21 cellular contexts compared by ENCODE assay signal in genomic region chr2:10312437-10312957, GRCh38. TPM values are rescaled to one million over a fixed set of nuclear protein-coding genes. Genes with fewer than 3 reads are reported as not detected.
DNase-seq lines count a peak whose midpoint lies in the region; ATAC-seq, FAIRE-seq and TF ChIP-seq lines count a peak whose summit lies in the region.
"Had no signal": no experiment of that assay in that cellular context is flagged by ENCODE, and none has a peak within 500 bp of the region (broad histone marks: within the 10 kb centered on the region; RNA-seq: fewer than 3 reads in every experiment).

No MANE protein-coding gene starts in this region.

- peaks cover 13% of the 10 kb centered on the region; the same call in 1 of the 2 replicates for H3K23me2 ChIP-seq in H1 (ENCODE audit: low read depth, low read length)

- H2AFZ ChIP-seq in IMR-90 (replicated peaks; ENCODE audit: low read length, poor library complexity): no peak overlapping the region
- H2AFZ ChIP-seq in H1 (ENCODE audit: low read length): no peak overlapping the region
- H2AFZ ChIP-seq: GM23248 had no signal

- H3K9me1 ChIP-seq in IMR-90 (ENCODE audit: insufficient read depth, low read length): peaks cover 8% of the 10 kb centered on the region

- H3K79me2 ChIP-seq in H1 (ENCODE audit: control insufficient read depth in 1 of 2, insufficient read depth in 2 of 2, low read length in 2 of 2): no peaks in the 10 kb centered on the region; a peak in 1 of 4 replicates

- no peak overlapping the region for H3K4me3 Mint-ChIP-seq in stimulated activated naive CD8-positive, alpha-beta T cell treated with anti-CD3 and anti-CD28 coated beads, Interleukin-15, amount 100 ng/mL, for 72 hours
- H3K4me3 Mint-ChIP-seq: B cell; CD4-positive, alpha-beta memory T cell; H9; HFFc6 had no signal

- 96% methylated on average over 4 of the region's 5 CpGs; no CpG with 5 or more reads in 1 of the 2 experiments for WGBS in IMR-90 (ENCODE audit: extremely low coverage in 2 of 2, insufficient read length in 1 of 2), 2 experiments
- WGBS in H1 (ENCODE audit: extremely low coverage in 1 of 2, insufficient coverage in 1 of 2, insufficient read length in 1 of 2, insufficient replicate concordance in 2 of 2, low coverage in 1 of 2, low lambda C conversion rate in 2 of 2, missing lambda C conversion rate in 1 of 2), 2 experiments: 90% methylated on average over 5 of the region's 5 CpGs; no CpG with 5 or more reads in 1 of the 2 experiments

- TF ChIP-seq POLR2A in IMR-90 (IDR thresholded peaks at IDR 0.05; ENCODE audit: low read depth, low read length): no peak
- no peak for TF ChIP-seq POLR2A in H1 (IDR thresholded peaks at IDR 0.05; ENCODE audit: control extremely low read depth in 1 of 2, low read depth in 2 of 2, low read length in 2 of 2)

- no peak for TF ChIP-seq RAD21 in IMR-90 (IDR thresholded peaks at IDR 0.05; ENCODE audit: low read length)
- no peak for TF ChIP-seq RAD21 in H1 (IDR thresholded peaks at IDR 0.05 in 1 of 2, conservative IDR thresholded peaks at IDR 0.05 in 1 of 2; ENCODE audit: low read depth in 2 of 2, low read length in 2 of 2)

- H2BK15ac ChIP-seq in IMR-90 (ENCODE audit: low read depth, low read length) (no peak overlapping the region), H1 (ENCODE audit: low read length) (no peak overlapping the region)

- dilution Hi-C loops in IMR-90 (cut with HindIII; ENCODE audit: low sequenced_read_pairs, unreplicated experiment): no loop called here

- TF ChIP-seq EP300 in H1 (IDR thresholded peaks at IDR 0.05; ENCODE audit: borderline replicate concordance in 1 of 2, low read depth in 2 of 2, low read length in 2 of 2): no peak

- intact Hi-C loops in IMR-90 (cut with micrococcal nuclease): loop anchor here (1.0 kb wide), 1 partner anchor 43 kb away; no protein-coding TSS in a partner anchor

- H3K4me1 ChIP-seq in IMR-90 (ENCODE audit: control insufficient read depth, insufficient read depth, low read length) (no peaks in the 10 kb centered on the region; the same call in 1 of the 2 replicates), H1 (replicated peaks in 1 of 4; ENCODE audit: control insufficient read depth in 3 of 4, insufficient read depth in 4 of 4, low read length in 3 of 4) (peaks cover 0 to 2% (median 0%) of the 10 kb centered on the region in 4 experiments; a peak in 1 of 7 replicates)

- H4K8ac ChIP-seq in IMR-90 (ENCODE audit: low read depth in 2 of 2, low read length in 2 of 2) (no peak overlapping the region), H1 (ENCODE audit: extremely low read depth, insufficient read depth, low read length) (no peak overlapping the region)

- DNase-seq in stimulated activated naive CD8-positive, alpha-beta T cell treated with anti-CD3 and anti-CD28 coated beads, Interleukin-15, amount 100 ng/mL, for 72 hours: no peak
- DNase-seq in stimulated activated naive CD8-positive, alpha-beta T cell treated with anti-CD3 and anti-CD28 coated beads, Interleukin-15, Interleukin-2, amounts not matched to agents 100 U/mL and 50 U/mL, for 24 hours: no peak
- DNase-seq in IMR-90 (no peak), H1 (ENCODE audit: low read depth in 1 of 2, low spot score in 2 of 2) (no peak), SW 1271 (lab: John Stamatoyannopoulos, UW) (no peak), NCI-H345 (lab: John Stamatoyannopoulos, UW) (no peak), C1 segment of cervical spinal cord (lab: John Stamatoyannopoulos, UW) (no peak)
- DNase-seq in activated CD4-positive, CD25-positive, alpha-beta regulatory T cell treated with anti-CD3 and anti-CD28 coated beads, Interleukin-2, amount 50 U/mL, for 72 hours: no peak
- DNase-seq: ACHN; CD4-positive, alpha-beta memory T cell; COR-L47; DMS153; DND-41; GDM1; GM23248; H9; HFFc6; KG1 had no signal

- H2AK5ac ChIP-seq in IMR-90 (ENCODE audit: low read depth, low read length) (peak overlapping the region; percentile 45; the same call in 1 of the 2 replicates), H1 (ENCODE audit: low read depth, low read length) (peak overlapping the region; percentile 94; the same call in 1 of the 2 replicates)

- no peak overlapping the region for H2BK120ac ChIP-seq in IMR-90 (ENCODE audit: low read depth, low read length)
- no peak overlapping the region for H2BK120ac ChIP-seq in H1 (replicated peaks; ENCODE audit: low read depth, low read length)

- H3K9me3 ChIP-seq in IMR-90 (ENCODE audit: control insufficient read depth, insufficient read depth, low read length): no peaks in the 10 kb centered on the region
- H3K9me3 ChIP-seq in H1 (ENCODE audit: insufficient read depth in 2 of 2, low read depth in 1 of 2, low read length in 1 of 2): no peaks in the 10 kb centered on the region

- H4K20me1 ChIP-seq in IMR-90 (ENCODE audit: insufficient read depth, low read length): peaks cover 30% of the 10 kb centered on the region
- peaks cover 0 to 11% of the 10 kb centered on the region in 2 experiments for H4K20me1 ChIP-seq in H1 (replicated peaks in 1 of 2; ENCODE audit: control insufficient read depth in 1 of 2, insufficient read depth in 2 of 2, low read length in 2 of 2)

- in situ Hi-C loops in IMR-90 (cut with MboI; ENCODE audit: low sequenced_read_pairs): no loop called here

- H4K91ac ChIP-seq in IMR-90 (ENCODE audit: insufficient read depth, low read depth, low read length): no peak overlapping the region
- H4K91ac ChIP-seq in H1 (replicated peaks; ENCODE audit: insufficient read length, low read length): no peak overlapping the region

- H4K5ac ChIP-seq in IMR-90 (ENCODE audit: low read depth, low read length) (no peak overlapping the region), H1 (ENCODE audit: insufficient read length, low read depth, low read length) (no peak overlapping the region)

- BruUV-seq in IMR-90 (replicated peaks; lab: Mats Ljungman, UMichigan): no TSS peak

- H3K9me3 Mint-ChIP-seq in stimulated activated naive CD8-positive, alpha-beta T cell treated with anti-CD3 and anti-CD28 coated beads, Interleukin-15, amount 100 ng/mL, for 72 hours: no peaks in the 10 kb centered on the region
- H3K9me3 Mint-ChIP-seq: CD4-positive, alpha-beta memory T cell; H9; HFFc6 had no signal

- H3K18ac ChIP-seq in IMR-90 (ENCODE audit: low read depth, low read length) (no peak overlapping the region), H1 (ENCODE audit: extremely low read depth, low read length) (no peak overlapping the region)

- H3K27ac ChIP-seq in IMR-90 (ENCODE audit: insufficient read depth, low read length) (no peak overlapping the region), H1 (ENCODE audit: low read depth, low read length) (no peak overlapping the region)
- H3K27ac ChIP-seq: C4-2B, GM23248 had no signal

- H3K9ac ChIP-seq in IMR-90 (ENCODE audit: low read depth, low read length) (no peak overlapping the region), H1 (replicated peaks in 1 of 4; ENCODE audit: extremely low read depth in 1 of 4, low read depth in 3 of 4, low read length in 3 of 4) (no peak overlapping the region)
- H3K9ac ChIP-seq: GM23248 had no signal

- H3K4me3 ChIP-seq in IMR-90 (ENCODE audit: insufficient read depth, low read depth, low read length): no peak overlapping the region
- no peak overlapping the region for H3K4me3 ChIP-seq in H1 (ENCODE audit: extremely low read depth in 1 of 4, insufficient read depth in 2 of 4, low read depth in 3 of 4, low read length in 4 of 4)
- H3K4me3 ChIP-seq: GM23248 had no signal

- H3K23ac ChIP-seq in IMR-90 (ENCODE audit: low read depth, low read length) (no peak overlapping the region), H1 (ENCODE audit: insufficient read length) (no peak overlapping the region)

- H3K4ac ChIP-seq in IMR-90 (ENCODE audit: low read depth, low read length) (no peak overlapping the region), H1 (replicated peaks; ENCODE audit: insufficient read length, low read depth, low read length) (no peak overlapping the region)

- POLR2A ChIA-PET in IMR-90 (lab: Charles Lee; ENCODE audit: unreplicated experiment) (no interaction called here), H1 (lab: Charles Lee; ENCODE audit: partially characterized antibody) (no interaction called here)

- FAIRE-seq in H1 (lab: Jason Lieb, UNC): no peak
- FAIRE-seq: D721Med had no signal

- H3K79me1 ChIP-seq in IMR-90 (ENCODE audit: low read depth in 1 of 2, low read length in 2 of 2): peaks cover 32 to 61% of the 10 kb centered on the region in 2 experiments
- no peaks in the 10 kb centered on the region for H3K79me1 ChIP-seq in H1 (ENCODE audit: low read depth, low read length)

- no peak overlapping the region for H2AK9ac ChIP-seq in IMR-90 (replicated peaks; ENCODE audit: low read depth, low read length, poor library complexity)

- H3K56ac ChIP-seq in IMR-90 (ENCODE audit: extremely low read depth, insufficient read depth, low read length) (no peak overlapping the region), H1 (replicated peaks; ENCODE audit: insufficient read length, low read depth, low read length) (peak overlapping the region; percentile 73)

- no peaks in the 10 kb centered on the region for H3K27me3 Mint-ChIP-seq in stimulated activated naive CD8-positive, alpha-beta T cell treated with anti-CD3 and anti-CD28 coated beads, Interleukin-15, amount 100 ng/mL, for 72 hours
- H3K27me3 Mint-ChIP-seq: B cell; CD4-positive, alpha-beta memory T cell had no signal

- H3K36me3 ChIP-seq in IMR-90 (ENCODE audit: control insufficient read depth, insufficient read depth, low read length): peaks cover 2% of the 10 kb centered on the region; the same call in 1 of the 2 replicates
- H3K36me3 ChIP-seq in H1 (ENCODE audit: control insufficient read depth in 2 of 4, insufficient read depth in 4 of 4, low read length in 3 of 4): no peaks in the 10 kb centered on the region; a peak in 1 of 8 replicates

- ATAC-seq in stimulated activated naive CD8-positive, alpha-beta T cell treated with anti-CD3 and anti-CD28 coated beads, Interleukin-15, amount 100 ng/mL, for 72 hours: peak; percentile 34
- ATAC-seq in stimulated activated naive CD8-positive, alpha-beta T cell treated with anti-CD3 and anti-CD28 coated beads, Interleukin-15, Interleukin-2, amounts not matched to agents 100 U/mL and 50 U/mL, for 24 hours: no peak
- no peak for ATAC-seq in IMR-90 (ENCODE audit: low read depth)

- no peak for TF ChIP-seq CTCF in IMR-90 (conservative IDR thresholded peaks at IDR 0.05; ENCODE audit: low read depth, low read length)
- TF ChIP-seq CTCF in H1 (IDR thresholded peaks at IDR 0.05; ENCODE audit: control extremely low read depth in 1 of 3, insufficient read depth in 1 of 3, low read depth in 1 of 3, low read length in 3 of 3): no peak

- CTCF ChIA-PET in IMR-90 (lab: Yijun Ruan, JAX) (no interaction called here), H1 (lab: Charles Lee; ENCODE audit: partially characterized antibody) (no interaction called here)

- H3K27me3 ChIP-seq in IMR-90 (ENCODE audit: control insufficient read depth, insufficient read depth, low read length) (no peaks in the 10 kb centered on the region), H1 (replicated peaks in 1 of 4; ENCODE audit: control insufficient read depth in 3 of 4, extremely low read depth in 1 of 4, insufficient read depth in 3 of 4, low read length in 3 of 4) (no peaks in the 10 kb centered on the region)

- H3K4me2 ChIP-seq in IMR-90 (ENCODE audit: low read depth, low read length): no peak overlapping the region
- H3K4me2 ChIP-seq in H1 (ENCODE audit: insufficient read depth in 1 of 2, low read depth in 2 of 2, low read length in 2 of 2): no peak overlapping the region

- H3K14ac ChIP-seq in IMR-90 (replicated peaks; ENCODE audit: low read depth, low read length) (no peak overlapping the region), H1 (ENCODE audit: insufficient read length) (no peak overlapping the region)

- H2BK20ac ChIP-seq in IMR-90 (ENCODE audit: low read depth, low read length) (no peak overlapping the region), H1 (ENCODE audit: low read length) (no peak overlapping the region)

- H2BK12ac ChIP-seq in H1 (ENCODE audit: low read depth, low read length): no peak overlapping the region

- H3K4me1 Mint-ChIP-seq in stimulated activated naive CD8-positive, alpha-beta T cell treated with anti-CD3 and anti-CD28 coated beads, Interleukin-15, amount 100 ng/mL, for 72 hours: peaks cover 42% of the 10 kb centered on the region

- peak overlapping the region; percentile 31 for H2BK5ac ChIP-seq in IMR-90 (ENCODE audit: low read depth, low read length, poor library complexity, severe bottlenecking)
- H2BK5ac ChIP-seq in H1 (ENCODE audit: low read depth, low read length): no peak overlapping the region

- H3K27ac Mint-ChIP-seq in stimulated activated naive CD8-positive, alpha-beta T cell treated with anti-CD3 and anti-CD28 coated beads, Interleukin-15, amount 100 ng/mL, for 72 hours: no peak overlapping the region
- H3K27ac Mint-ChIP-seq: B cell; CD4-positive, alpha-beta memory T cell; H9; HFFc6 had no signal

RNA-seq across cellular contexts. Expression of gene HPCAL1, which starts 9.8 kb away (rescaled TPM):
- 8.2 and 9.4 TPM in 2 replicates for total RNA-seq in IMR-90 (2012; rRNA removed)
- polyA plus RNA-seq in IMR-90 (2012; rRNA removed): 31.0 and 33.7 TPM in 2 replicates
- polyA plus RNA-seq in IMR-90 (2012; cell fraction: cytosol; rRNA removed): 25.5 and 52.7 TPM in 2 replicates
- 18.3 and 34.8 TPM in 2 replicates for polyA plus RNA-seq in IMR-90 (2012; cell fraction: nucleus; rRNA removed; ENCODE audit: low replicate concordance)
- total RNA-seq in H1 (2021; fragmentation: NEBNext Ultra II Directional; extraction: Animal tissue kit (Norgen Biotek cat#: 25700)): 8.6 and 8.7 TPM in 2 replicates
- polyA plus RNA-seq in H1 (2011; rRNA removed): 5.8 and 11.5 TPM in 2 replicates
- polyA plus RNA-seq in H1 (2011; cell fraction: cytosol; rRNA removed): 5.9 TPM
- 9.7 TPM for polyA plus RNA-seq in H1 (2011; cell fraction: nucleus; rRNA removed)
- polyA plus RNA-seq in H1 (2012, experiment 1 of 2): 4.4 to 8.2 TPM (median 6.6 TPM) in 4 replicates
- 6.9 TPM for polyA plus RNA-seq in H1 (2012, experiment 2 of 2)
- 7.8 TPM for polyA plus RNA-seq in H1 (2013, experiment 1 of 2)
- 8.1 TPM for polyA plus RNA-seq in H1 (2013, experiment 2 of 2)
- polyA minus RNA-seq in H1 (2011; rRNA and poly(A)+ RNA removed): 2.1 and 2.6 TPM in 2 replicates
- 4.3 TPM for polyA minus RNA-seq in H1 (2011; cell fraction: cytosol; rRNA and poly(A)+ RNA removed)
- 3.9 TPM for polyA minus RNA-seq in H1 (2011; cell fraction: nucleus; rRNA and poly(A)+ RNA removed)
